Comparison of ENCODE assay signal across 1 cellular context in genomic region chr14:99784508-99784907, GRCh38.
TF ChIP-seq lines count a peak whose summit lies in the region.

No MANE protein-coding gene starts in this region.

TF ChIP-seq in HepG2, 621 proteins besides CTCF, POLR2A, EP300 and RAD21 (continued from another document and continues in another):
- TF ChIP-seq, protein P1, sequence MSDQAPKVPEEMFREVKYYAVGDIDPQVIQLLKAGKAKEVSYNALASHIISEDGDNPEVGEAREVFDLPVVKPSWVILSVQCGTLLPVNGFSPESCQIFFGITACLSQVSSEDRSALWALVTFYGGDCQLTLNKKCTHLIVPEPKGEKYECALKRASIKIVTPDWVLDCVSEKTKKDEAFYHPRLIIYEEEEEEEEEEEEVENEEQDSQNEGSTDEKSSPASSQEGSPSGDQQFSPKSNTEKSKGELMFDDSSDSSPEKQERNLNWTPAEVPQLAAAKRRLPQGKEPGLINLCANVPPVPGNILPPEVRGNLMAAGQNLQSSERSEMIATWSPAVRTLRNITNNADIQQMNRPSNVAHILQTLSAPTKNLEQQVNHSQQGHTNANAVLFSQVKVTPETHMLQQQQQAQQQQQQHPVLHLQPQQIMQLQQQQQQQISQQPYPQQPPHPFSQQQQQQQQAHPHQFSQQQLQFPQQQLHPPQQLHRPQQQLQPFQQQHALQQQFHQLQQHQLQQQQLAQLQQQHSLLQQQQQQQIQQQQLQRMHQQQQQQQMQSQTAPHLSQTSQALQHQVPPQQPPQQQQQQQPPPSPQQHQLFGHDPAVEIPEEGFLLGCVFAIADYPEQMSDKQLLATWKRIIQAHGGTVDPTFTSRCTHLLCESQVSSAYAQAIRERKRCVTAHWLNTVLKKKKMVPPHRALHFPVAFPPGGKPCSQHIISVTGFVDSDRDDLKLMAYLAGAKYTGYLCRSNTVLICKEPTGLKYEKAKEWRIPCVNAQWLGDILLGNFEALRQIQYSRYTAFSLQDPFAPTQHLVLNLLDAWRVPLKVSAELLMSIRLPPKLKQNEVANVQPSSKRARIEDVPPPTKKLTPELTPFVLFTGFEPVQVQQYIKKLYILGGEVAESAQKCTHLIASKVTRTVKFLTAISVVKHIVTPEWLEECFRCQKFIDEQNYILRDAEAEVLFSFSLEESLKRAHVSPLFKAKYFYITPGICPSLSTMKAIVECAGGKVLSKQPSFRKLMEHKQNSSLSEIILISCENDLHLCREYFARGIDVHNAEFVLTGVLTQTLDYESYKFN (CRISPR knock-in tag; conservative IDR thresholded peaks at IDR 0.05): peak; percentile 84
- TF ChIP-seq ZNF777 (CRISPR knock-in tag; IDR thresholded peaks at IDR 0.05) (no peak), ISL2 (CRISPR knock-in tag; IDR thresholded peaks at IDR 0.05) (peak; percentile 85; the same call in 1 of the 2 replicates), GATA4 (IDR thresholded peaks at IDR 0.05; ENCODE audit: borderline replicate concordance, low read depth) (peak; percentile 77; the same call in 1 of the 2 replicates), ZNF672 (CRISPR knock-in tag; IDR thresholded peaks at IDR 0.05) (no peak), ZNF3 (CRISPR knock-in tag; IDR thresholded peaks at IDR 0.05) (no peak), PCBP1 (IDR thresholded peaks at IDR 0.05; ENCODE audit: borderline replicate concordance, low read depth, low read length) (no peak), AFF4 (CRISPR knock-in tag; IDR thresholded peaks at IDR 0.05) (no peak), IRF9 (CRISPR knock-in tag; IDR thresholded peaks at IDR 0.05; ENCODE audit: borderline replicate concordance) (no peak), NFE2L2 (IDR thresholded peaks at IDR 0.05; ENCODE audit: low read length) (no peak), ZNF34 (CRISPR knock-in tag; IDR thresholded peaks at IDR 0.05; ENCODE audit: borderline replicate concordance) (0 out of 2 replicates have a peak, but pooled peaks have one; percentile 56), SOX6 (IDR thresholded peaks at IDR 0.05) (no peak), SOX6 (CRISPR knock-in tag; IDR thresholded peaks at IDR 0.05) (peak; percentile 89), TCF7 (IDR thresholded peaks at IDR 0.05; ENCODE audit: low read depth) (peak; percentile 63), ZNF121 (CRISPR knock-in tag; IDR thresholded peaks at IDR 0.05) (no peak), SMARCC2 (IDR thresholded peaks at IDR 0.05) (no peak), ZMYM3 (CRISPR knock-in tag; IDR thresholded peaks at IDR 0.05) (no peak), ZBTB25 (CRISPR knock-in tag; IDR thresholded peaks at IDR 0.05) (0 out of 2 replicates have a peak, but pooled peaks have one; percentile 24), MXI1 (IDR thresholded peaks at IDR 0.05; ENCODE audit: borderline replicate concordance, low read depth, low read length) (no peak; the same call in 2 of the 3 replicates), SAP130 (CRISPR knock-in tag; IDR thresholded peaks at IDR 0.05; ENCODE audit: low read depth) (peak; percentile 72), ZKSCAN8 (CRISPR knock-in tag; IDR thresholded peaks at IDR 0.05; ENCODE audit: borderline replicate concordance) (peak; percentile 85; the same call in 1 of the 2 replicates), ZBTB7A (CRISPR knock-in tag; IDR thresholded peaks at IDR 0.05) (no peak), MED1 (CRISPR knock-in tag; IDR thresholded peaks at IDR 0.05) (peak; percentile 68), ZNF260 (CRISPR knock-in tag; IDR thresholded peaks at IDR 0.05; ENCODE audit: borderline replicate concordance, low read depth) (no peak), SCMH1 (CRISPR knock-in tag; IDR thresholded peaks at IDR 0.05; ENCODE audit: borderline replicate concordance) (no peak), GATAD1 (CRISPR knock-in tag; IDR thresholded peaks at IDR 0.05) (0 out of 2 replicates have a peak, but pooled peaks have one; percentile 33), CREBL2 (CRISPR knock-in tag; IDR thresholded peaks at IDR 0.05; ENCODE audit: borderline replicate concordance) (no peak), HIC2 (CRISPR knock-in tag; IDR thresholded peaks at IDR 0.05; ENCODE audit: low read depth) (no peak), PITX1 (CRISPR knock-in tag; IDR thresholded peaks at IDR 0.05) (peak; percentile 65), SOX13 (IDR thresholded peaks at IDR 0.05) (peak; percentile 45; the same call in 1 of the 2 replicates), SOX13 (CRISPR knock-in tag; conservative IDR thresholded peaks at IDR 0.05 in 1 of 2, IDR thresholded peaks at IDR 0.05 in 1 of 2) (peak in 1 of 2 experiments; percentile 92; a peak in 2 of 4 replicates), RFXAP (CRISPR knock-in tag; IDR thresholded peaks at IDR 0.05; ENCODE audit: borderline replicate concordance) (0 out of 2 replicates have a peak, but pooled peaks have one; percentile 44), SP140L (CRISPR knock-in tag; IDR thresholded peaks at IDR 0.05; ENCODE audit: borderline replicate concordance) (no peak)
- TF ChIP-seq, protein P2, sequence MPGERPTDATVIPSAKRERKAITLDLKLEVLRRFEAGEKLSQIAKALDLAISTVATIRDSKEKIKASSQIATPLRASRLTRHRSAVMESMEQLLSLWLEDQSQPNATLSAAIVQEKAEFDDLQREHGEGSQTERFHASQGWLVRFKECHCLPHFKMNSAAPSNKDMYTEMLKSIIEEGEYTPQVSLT (CRISPR knock-in tag; IDR thresholded peaks at IDR 0.05; ENCODE audit: borderline replicate concordance, low read depth): no peak
- TF ChIP-seq, protein P3, sequence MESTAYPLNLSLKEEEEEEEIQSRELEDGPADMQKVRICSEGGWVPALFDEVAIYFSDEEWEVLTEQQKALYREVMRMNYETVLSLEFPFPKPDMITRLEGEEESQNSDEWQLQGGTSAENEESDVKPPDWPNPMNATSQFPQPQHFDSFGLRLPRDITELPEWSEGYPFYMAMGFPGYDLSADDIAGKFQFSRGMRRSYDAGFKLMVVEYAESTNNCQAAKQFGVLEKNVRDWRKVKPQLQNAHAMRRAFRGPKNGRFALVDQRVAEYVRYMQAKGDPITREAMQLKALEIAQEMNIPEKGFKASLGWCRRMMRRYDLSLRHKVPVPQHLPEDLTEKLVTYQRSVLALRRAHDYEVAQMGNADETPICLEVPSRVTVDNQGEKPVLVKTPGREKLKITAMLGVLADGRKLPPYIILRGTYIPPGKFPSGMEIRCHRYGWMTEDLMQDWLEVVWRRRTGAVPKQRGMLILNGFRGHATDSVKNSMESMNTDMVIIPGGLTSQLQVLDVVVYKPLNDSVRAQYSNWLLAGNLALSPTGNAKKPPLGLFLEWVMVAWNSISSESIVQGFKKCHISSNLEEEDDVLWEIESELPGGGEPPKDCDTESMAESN (CRISPR knock-in tag; conservative IDR thresholded peaks at IDR 0.05): peak; percentile 77
- TF ChIP-seq, protein P4, sequence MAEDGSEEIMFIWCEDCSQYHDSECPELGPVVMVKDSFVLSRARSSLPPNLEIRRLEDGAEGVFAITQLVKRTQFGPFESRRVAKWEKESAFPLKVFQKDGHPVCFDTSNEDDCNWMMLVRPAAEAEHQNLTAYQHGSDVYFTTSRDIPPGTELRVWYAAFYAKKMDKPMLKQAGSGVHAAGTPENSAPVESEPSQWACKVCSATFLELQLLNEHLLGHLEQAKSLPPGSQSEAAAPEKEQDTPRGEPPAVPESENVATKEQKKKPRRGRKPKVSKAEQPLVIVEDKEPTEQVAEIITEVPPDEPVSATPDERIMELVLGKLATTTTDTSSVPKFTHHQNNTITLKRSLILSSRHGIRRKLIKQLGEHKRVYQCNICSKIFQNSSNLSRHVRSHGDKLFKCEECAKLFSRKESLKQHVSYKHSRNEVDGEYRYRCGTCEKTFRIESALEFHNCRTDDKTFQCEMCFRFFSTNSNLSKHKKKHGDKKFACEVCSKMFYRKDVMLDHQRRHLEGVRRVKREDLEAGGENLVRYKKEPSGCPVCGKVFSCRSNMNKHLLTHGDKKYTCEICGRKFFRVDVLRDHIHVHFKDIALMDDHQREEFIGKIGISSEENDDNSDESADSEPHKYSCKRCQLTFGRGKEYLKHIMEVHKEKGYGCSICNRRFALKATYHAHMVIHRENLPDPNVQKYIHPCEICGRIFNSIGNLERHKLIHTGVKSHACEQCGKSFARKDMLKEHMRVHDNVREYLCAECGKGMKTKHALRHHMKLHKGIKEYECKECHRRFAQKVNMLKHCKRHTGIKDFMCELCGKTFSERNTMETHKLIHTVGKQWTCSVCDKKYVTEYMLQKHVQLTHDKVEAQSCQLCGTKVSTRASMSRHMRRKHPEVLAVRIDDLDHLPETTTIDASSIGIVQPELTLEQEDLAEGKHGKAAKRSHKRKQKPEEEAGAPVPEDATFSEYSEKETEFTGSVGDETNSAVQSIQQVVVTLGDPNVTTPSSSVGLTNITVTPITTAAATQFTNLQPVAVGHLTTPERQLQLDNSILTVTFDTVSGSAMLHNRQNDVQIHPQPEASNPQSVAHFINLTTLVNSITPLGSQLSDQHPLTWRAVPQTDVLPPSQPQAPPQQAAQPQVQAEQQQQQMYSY (CRISPR knock-in tag; IDR thresholded peaks at IDR 0.05): peak; percentile 91
- TF ChIP-seq, protein P5, sequence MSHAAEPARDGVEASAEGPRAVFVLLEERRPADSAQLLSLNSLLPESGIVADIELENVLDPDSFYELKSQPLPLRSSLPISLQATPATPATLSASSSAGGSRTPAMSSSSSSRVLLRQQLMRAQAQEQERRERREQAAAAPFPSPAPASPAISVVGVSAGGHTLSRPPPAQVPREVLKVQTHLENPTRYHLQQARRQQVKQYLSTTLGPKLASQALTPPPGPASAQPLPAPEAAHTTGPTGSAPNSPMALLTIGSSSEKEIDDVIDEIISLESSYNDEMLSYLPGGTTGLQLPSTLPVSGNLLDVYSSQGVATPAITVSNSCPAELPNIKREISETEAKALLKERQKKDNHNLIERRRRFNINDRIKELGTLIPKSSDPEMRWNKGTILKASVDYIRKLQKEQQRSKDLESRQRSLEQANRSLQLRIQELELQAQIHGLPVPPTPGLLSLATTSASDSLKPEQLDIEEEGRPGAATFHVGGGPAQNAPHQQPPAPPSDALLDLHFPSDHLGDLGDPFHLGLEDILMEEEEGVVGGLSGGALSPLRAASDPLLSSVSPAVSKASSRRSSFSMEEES (CRISPR knock-in tag; IDR thresholded peaks at IDR 0.05): peak; percentile 47; the same call in 1 of the 2 replicates
